ENCODE assay signal across 24 cellular contexts in the genomic region with DNA sequence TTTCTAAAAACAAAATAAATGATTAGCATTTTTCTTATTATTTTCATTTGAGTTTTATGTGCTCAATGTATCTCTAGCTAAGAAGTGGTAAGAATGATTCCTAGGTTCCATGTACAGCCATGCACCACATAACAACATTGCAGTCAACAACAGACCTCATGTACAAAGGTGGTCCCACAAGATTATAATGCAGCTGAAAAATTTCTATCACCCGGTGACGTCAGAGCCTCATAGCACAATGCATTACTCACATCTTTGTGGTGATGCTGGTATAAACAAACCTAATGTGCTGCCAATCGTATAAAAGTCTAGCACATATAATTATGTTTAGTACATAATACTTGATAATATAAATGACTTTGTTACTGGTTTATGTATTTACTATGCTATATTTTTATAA.
DNase-seq lines count a peak whose midpoint lies in the region; TF ChIP-seq lines count a peak whose summit lies in the region.
"Had no signal": no experiment of that assay in that cellular context is flagged by ENCODE, and none has a peak within 500 bp of the region (broad histone marks: within the 10 kb centered on the region; RNA-seq: fewer than 3 reads in every experiment).

No MANE protein-coding gene starts in this region.

- H3K4me3 Mint-ChIP-seq in HFFc6 = no peak overlapping the region
- H3K4me3 Mint-ChIP-seq: activated naive CD8-positive, alpha-beta T cell treated with anti-CD3 and anti-CD28 coated beads, Interleukin-2, amount 10 ng/mL, durations not matched to agents 7 days and 5 days; effector memory CD8-positive, alpha-beta T cell; naive thymus-derived CD4-positive, alpha-beta T cell had no signal

- peaks cover 0 to 7% (median 0%) of the 10 kb centered on the region in 6 donors for H3K4me1 ChIP-seq in spleen
- H3K4me1 ChIP-seq: upper lobe of right lung had no signal

- no peaks in the 10 kb centered on the region for H3K36me3 Mint-ChIP-seq in HFFc6 (ENCODE audit: low read depth)
- H3K36me3 Mint-ChIP-seq: activated naive CD8-positive, alpha-beta T cell treated with anti-CD3 and anti-CD28 coated beads, Interleukin-2, amount 10 ng/mL, durations not matched to agents 7 days and 5 days; naive thymus-derived CD4-positive, alpha-beta T cell had no signal

- no peaks in the 10 kb centered on the region for H3K9me3 ChIP-seq in spleen
- H3K9me3 ChIP-seq: ovary, stomach, upper lobe of right lung had no signal

- peaks cover 10% of the 10 kb centered on the region for H3K4me1 Mint-ChIP-seq in HFFc6 (ENCODE audit: low read depth)
- H3K4me1 Mint-ChIP-seq: naive thymus-derived CD4-positive, alpha-beta T cell had no signal

- H3K27me3 Mint-ChIP-seq in HFFc6 (ENCODE audit: insufficient read depth) = peaks cover 8% of the 10 kb centered on the region

- H3K9me3 Mint-ChIP-seq in HFFc6 = no peaks in the 10 kb centered on the region
- H3K9me3 Mint-ChIP-seq: activated naive CD8-positive, alpha-beta T cell treated with anti-CD3 and anti-CD28 coated beads, Interleukin-2, amount 10 ng/mL, durations not matched to agents 7 days and 5 days; effector memory CD8-positive, alpha-beta T cell; naive thymus-derived CD4-positive, alpha-beta T cell had no signal

- DNase-seq in A172 (ENCODE audit: low spot score) (peak; percentile 60), HFFc6 (peak; percentile 66), amniotic epithelial cell (ENCODE audit: low read depth) (peak; percentile 97), fibroblast of peridontal ligament (ENCODE audit: extremely low read depth) (peak; percentile 86), H7 (no peak), activated gamma-delta T cell (lab: John Stamatoyannopoulos, UW) (no peak), NCI-H2107 treated with DMSO at 0.1 percent for 48 hours (lab: John Stamatoyannopoulos, UW; ENCODE audit: unreplicated experiment) (no peak), spleen (no peak)
- DNase-seq: activated naive CD8-positive, alpha-beta T cell treated with anti-CD3 and anti-CD28 coated beads, Interleukin-2, amount 10 ng/mL, durations not matched to agents 7 days and 5 days; effector memory CD8-positive, alpha-beta T cell; foreskin melanocyte; hypothalamus; KG1; kidney; mammary epithelial cell; naive thymus-derived CD4-positive, alpha-beta T cell; NCI-H1092; NCI-H2081; NCI-H524; ovary; stimulated activated CD4-positive, alpha-beta T cell treated with anti-CD3 and anti-CD28 coated beads, Interleukin-2, amount 100 ng/mL, for 48 hours; stomach; upper lobe of right lung had no signal

- 77 to 94% (median 92%) methylated on average over 3 of the region's 3 CpGs for WGBS in spleen, 5 donors

- intact Hi-C loops in spleen (cut with DNase I; ENCODE audit: low total_unique reads) = no loop called here

- H3K27ac Mint-ChIP-seq in HFFc6 = no peak overlapping the region
- H3K27ac Mint-ChIP-seq: activated naive CD8-positive, alpha-beta T cell treated with anti-CD3 and anti-CD28 coated beads, Interleukin-2, amount 10 ng/mL, durations not matched to agents 7 days and 5 days; effector memory CD8-positive, alpha-beta T cell; naive thymus-derived CD4-positive, alpha-beta T cell had no signal

- H3K4me3 ChIP-seq in H7 (ENCODE audit: insufficient read depth, low read depth, low read length) (no peak overlapping the region), spleen (no peak overlapping the region)
- H3K4me3 ChIP-seq: ovary, stomach, upper lobe of right lung had no signal

- no peak overlapping the region for H3K27ac ChIP-seq in spleen
- H3K27ac ChIP-seq: ovary, RWPE1, stomach, upper lobe of right lung had no signal

- H3K36me3 ChIP-seq in H7 (replicated peaks; ENCODE audit: control insufficient read depth, insufficient read depth, low read length) (no peaks in the 10 kb centered on the region), spleen (no peaks in the 10 kb centered on the region)
- H3K36me3 ChIP-seq: ovary, stomach, upper lobe of right lung had no signal

- TF ChIP-seq POLR2A in spleen (IDR thresholded peaks at IDR 0.05) = no peak

- TF ChIP-seq CTCF in HFFc6 (IDR thresholded peaks at IDR 0.05) (no peak), spleen (IDR thresholded peaks at IDR 0.05 in 8 of 11, conservative IDR thresholded peaks at IDR 0.05 in 3 of 11) (no peak)

- H3K27me3 ChIP-seq in H7 (ENCODE audit: control insufficient read depth, insufficient read depth, low read length) (no peaks in the 10 kb centered on the region), spleen (replicated peaks in 1 of 7) (no peaks in the 10 kb centered on the region)
- H3K27me3 ChIP-seq: ovary, stomach had no signal

Comparison
In these comparisons a context has a peak if more than half of its experiments do, and no peak if none do; other contexts are left out.
1. DNase-seq: peak in A172 (single experiment), HFFc6 (single experiment), amniotic epithelial cell (single experiment) and fibroblast of peridontal ligament (single experiment); none in H7 (single experiment), activated gamma-delta T cell (single experiment), NCI-H2107 treated with DMSO at 0.1 percent for 48 hours (single experiment) and spleen (single experiment).